1 cellular context compared by ENCODE assay signal in genomic region chr1:158962983-158963382, GRCh38.
TF ChIP-seq lines count a peak whose summit lies in the region.

No MANE protein-coding gene starts in this region.

TF ChIP-seq in GM23338, 12 proteins besides CTCF, POLR2A, EP300 and RAD21 (continued from another document):
- TF ChIP-seq ZNF462 (CRISPR knock-in tag; IDR thresholded peaks at IDR 0.05) (no peak), ZNF331 (CRISPR knock-in tag; IDR thresholded peaks at IDR 0.05; ENCODE audit: low read depth) (no peak), EZH2 (IDR thresholded peaks at IDR 0.05; ENCODE audit: low read depth, unreplicated experiment) (no peak)
TF ChIP-seq in GM23338: peak in this region for 0.
